Comparison of ENCODE assay signal across 8 cellular contexts in the genomic region with DNA sequence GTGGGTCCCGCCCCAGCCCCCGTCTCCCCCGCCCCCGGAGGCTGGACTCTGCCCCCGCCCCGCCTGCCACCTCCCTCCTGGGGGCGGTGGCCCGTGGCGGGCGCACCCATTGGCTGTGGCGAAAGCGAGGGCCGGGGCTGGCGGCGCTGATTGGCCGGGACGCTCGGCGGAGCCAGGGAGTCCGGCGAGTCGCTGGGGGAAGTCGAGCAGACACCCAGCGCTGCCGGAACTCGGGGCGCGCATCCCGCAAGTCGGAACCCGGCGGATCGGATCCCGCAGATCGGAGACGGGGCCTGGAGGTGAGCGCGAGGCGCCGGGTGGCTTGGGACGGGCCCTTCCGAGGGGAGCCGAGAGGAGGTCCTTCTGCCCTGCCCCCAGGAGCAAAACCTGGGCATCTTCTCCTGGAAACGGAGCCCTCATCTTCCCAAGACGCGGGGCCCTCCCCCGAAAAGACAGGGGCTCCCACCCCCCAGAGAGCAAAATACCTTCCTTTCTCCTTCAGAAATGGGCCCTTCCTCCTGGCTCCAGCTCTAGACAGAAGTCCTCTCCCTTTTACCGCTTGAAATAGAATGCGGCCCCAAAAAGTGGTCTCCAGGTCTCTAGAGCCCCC. TPM values are rescaled to one million over a fixed set of nuclear protein-coding genes. Genes with fewer than 3 reads are reported as not detected.
DNase-seq lines count a peak whose midpoint lies in the region; ATAC-seq, FAIRE-seq and TF ChIP-seq lines count a peak whose summit lies in the region.

TSS of gene ABAT (plus strand) at position 205 of the 610 bp plus-strand sequence. CDS start 61,123 bp downstream, outside the sequence.

- intact Hi-C loops in T-helper 1 cell treated with Interleukin-12 subunit alpha and Interleukin-12 subunit beta and Interleukin-4 antibody, amounts not matched to agents 30 ng/mL and 1 ng/mL, for 36 hours (cut with micrococcal nuclease) = loop anchor here (1.0 to 10.0 kb wide), 7 partner anchors 53 to 460 kb away; partner anchors contain the start of genes CARHSP1, HAPSTR1, METTL22 and PMM2
- intact Hi-C loops in left ventricle myocardium superior (cut with micrococcal nuclease) = no loop called here

- DNase-seq in NCI-H1092 (lab: John Stamatoyannopoulos, UW) (peak; percentile 58), amygdala (lab: John Stamatoyannopoulos, UW) (peak; percentile 29 to 95 (median 85)), left ventricle myocardium superior (peak; percentile 94), putamen (ENCODE audit: low spot score) (peak; percentile 93), urothelium cell line (ENCODE audit: low spot score) (peak; percentile 99)

- FAIRE-seq in urothelium cell line (lab: Jason Lieb, UNC) = no peak

- no peak for TF ChIP-seq CTCF in GM12875 (IDR thresholded peaks at IDR 0.05; ENCODE audit: borderline replicate concordance, insufficient read depth, low read depth, low read length)

- H3K4me3 ChIP-seq in GM12875 (ENCODE audit: low read depth, low read length) = peak within 1 kb of the TSS; percentile 49

- peak; percentile 99 for ATAC-seq in HG02610 (IDR thresholded peaks at IDR 0.05; ENCODE audit: unreplicated experiment)
- peak; percentile 100 for ATAC-seq in left ventricle myocardium superior

RNA-seq across cellular contexts. Expression of gene ABAT, which starts in this region (rescaled TPM):
- total RNA-seq in T-helper 1 cell treated with Interleukin-12 subunit alpha and Interleukin-12 subunit beta and Interleukin-4 antibody, amounts not matched to agents 30 ng/mL and 1 ng/mL, for 36 hours = 10.4 and 10.7 TPM in 2 replicates
- 2.6 TPM for total RNA-seq in left ventricle myocardium superior

Comparison
In these comparisons a context has a peak if more than half of its experiments do, and no peak if none do; other contexts are left out.
1. Peak in every context shown above with its lines: DNase-seq, ATAC-seq and H3K4me3 ChIP-seq.